ENCODE assay signal across 18 cellular contexts in genomic region chr18:26711806-26712205, GRCh38.
"Had no signal": no experiment of that assay in that cellular context is flagged by ENCODE, and none has a peak within 500 bp of the region (broad histone marks: within the 10 kb centered on the region; RNA-seq: fewer than 3 reads in every experiment).

No MANE protein-coding gene starts in this region.

- H3K27ac ChIP-seq: epithelial cell of prostate, heart right ventricle, pancreas, upper lobe of right lung had no signal

- H3K9me3 ChIP-seq: heart right ventricle, pancreas, upper lobe of right lung had no signal

- DNase-seq: activated CD4-positive, alpha-beta memory T cell treated with anti-CD3 and anti-CD28 coated beads, Interleukin-2, amount 10 ng/mL, durations not matched to agents 7 days and 5 days; activated CD4-positive, alpha-beta T cell treated with anti-CD3 and anti-CD28 coated beads for 48 hours; activated CD4-positive, CD25-positive, alpha-beta regulatory T cell; activated gamma-delta T cell; activated T-cell treated with anti-CD3 and anti-CD28 coated beads for 4 hours; aorta; foreskin fibroblast; heart right ventricle; islet precursor cell; left cardiac atrium; pancreas; right cardiac atrium; stimulated activated CD4-positive, alpha-beta T cell treated with anti-CD3 and anti-CD28 coated beads, Interleukin-12 subunit alpha, Interleukin-12 subunit beta, amount 100 ng/mL, for 4 hours; stimulated activated CD4-positive, alpha-beta T cell treated with anti-CD3 and anti-CD28 coated beads, Interleukin-4, amount 100 ng/mL, for 4 hours; stimulated activated naive CD8-positive, alpha-beta T cell treated with anti-CD3 and anti-CD28 coated beads, Interleukin-15, Interleukin-2, amounts not matched to agents 100 U/mL and 50 U/mL, for 24 hours; T1000; upper lobe of right lung had no signal

- H3K4me1 ChIP-seq: pancreas, upper lobe of right lung had no signal

- ATAC-seq: heart right ventricle; left cardiac atrium; pancreas; right cardiac atrium; stimulated activated naive CD8-positive, alpha-beta T cell treated with anti-CD3 and anti-CD28 coated beads, Interleukin-15, Interleukin-2, amounts not matched to agents 100 U/mL and 50 U/mL, for 24 hours; upper lobe of right lung had no signal

- H3K4me3 ChIP-seq: heart right ventricle, pancreas, upper lobe of right lung had no signal

- H3K36me3 ChIP-seq: heart right ventricle, pancreas, upper lobe of right lung had no signal

- H3K27me3 ChIP-seq: pancreas, upper lobe of right lung had no signal
